In the genomic region with DNA sequence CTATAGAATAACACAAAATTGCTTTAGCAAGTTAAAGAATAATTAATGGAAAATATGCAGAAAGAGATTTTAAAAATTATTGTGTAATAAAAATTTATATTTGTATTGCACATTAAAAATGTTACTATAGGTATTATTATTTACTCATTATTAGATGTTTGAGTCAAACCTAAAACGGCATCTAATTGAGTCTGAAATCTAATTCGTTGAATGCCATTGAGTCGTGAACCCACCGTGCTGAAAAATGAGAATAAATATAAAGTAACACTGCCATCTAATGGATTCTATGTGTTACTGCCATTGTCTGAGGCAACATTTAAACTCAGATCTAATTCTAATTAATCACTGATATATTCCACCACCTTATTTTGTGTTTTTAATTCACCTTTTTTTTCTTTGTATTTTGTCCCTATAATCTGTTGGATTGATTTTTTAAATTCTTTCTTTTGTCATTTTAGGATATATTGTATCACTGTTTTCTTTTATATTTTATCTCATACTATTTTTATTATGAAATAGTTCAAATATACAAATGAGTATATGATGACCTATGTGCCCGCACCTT, we compare ENCODE assay signal across 7 cellular contexts.
DNase-seq lines count a peak whose midpoint lies in the region; ATAC-seq and TF ChIP-seq lines count a peak whose summit lies in the region.

No MANE protein-coding gene starts in this region.

- CTCF ChIA-PET in GM10248 (lab: Yijun Ruan, JAX) (interaction anchor here (0.6 to 6.3 kb wide), 5 partner anchors 8 to 438 kb away, joined by 3 to 18 read pairs (median 3); no protein-coding TSS in a partner anchor), HEK293T (lab: Yijun Ruan, JAX) (no interaction called here), activated B cell treated with CpG ODN at 0.5 μM for 24 hours (lab: Charles Lee) (interaction anchor here (1.3 kb wide), 1 partner anchor 436 kb away, joined by 4 read pairs; no protein-coding TSS in a partner anchor)

- no peak overlapping the region for H3K4me3 Mint-ChIP-seq in activated B cell treated with CpG ODN at 0.5 μM for 24 hours
- H3K4me3 Mint-ChIP-seq in stimulated activated naive B cell treated with anti-CD40 and anti-IgM and Interleukin-4, amounts not matched to agents 10 μg/mL and 1 μg/mL and 100 μg/mL, for 72 hours, result no peak overlapping the region

- DNase-seq in GM10248 (ENCODE audit: extremely low spot score) (peak; percentile 59), HEK293T (ENCODE audit: extremely low spot score) (peak; percentile 43), NCI-H2081 treated with DMSO at 0.1 percent for 48 hours (lab: John Stamatoyannopoulos, UW) (peak; percentile 25), activated B cell treated with CpG ODN at 0.5 μM for 24 hours (no peak), left ventricle myocardium inferior (no peak), substantia nigra (lab: John Stamatoyannopoulos, UW) (no peak)
- no peak for DNase-seq in stimulated activated naive B cell treated with anti-CD40 and anti-IgM and Interleukin-4, amounts not matched to agents 10 μg/mL and 1 μg/mL and 100 μg/mL, for 72 hours

- POLR2A ChIA-PET in GM10248 (lab: Yijun Ruan, JAX) (no interaction called here), HEK293T (lab: Yijun Ruan, JAX) (interaction anchor here (1.1 kb wide), 1 partner anchor 465 kb away, joined by 3 read pairs; the partner anchor contains the start of gene FAM133B), activated B cell treated with CpG ODN at 0.5 μM for 24 hours (lab: Charles Lee) (no interaction called here)

- peak; percentile 79 for ATAC-seq in activated B cell treated with CpG ODN at 0.5 μM for 24 hours (ENCODE audit: low read depth)
- peak; percentile 38 to 57 for ATAC-seq in stimulated activated naive B cell treated with anti-CD40 and anti-IgM and Interleukin-4, amounts not matched to agents 10 μg/mL and 1 μg/mL and 100 μg/mL, for 72 hours (replicated peaks)

- H3K4me1 ChIP-seq in left ventricle myocardium inferior, result peaks cover 6% of the 10 kb centered on the region

- H3K4me1 Mint-ChIP-seq in activated B cell treated with CpG ODN at 0.5 μM for 24 hours, result peaks cover 6% of the 10 kb centered on the region
- peaks cover 3 to 8% of the 10 kb centered on the region in 2 donors for H3K4me1 Mint-ChIP-seq in stimulated activated naive B cell treated with anti-CD40 and anti-IgM and Interleukin-4, amounts not matched to agents 10 μg/mL and 1 μg/mL and 100 μg/mL, for 72 hours

- intact Hi-C loops in activated B cell treated with CpG ODN at 0.5 μM for 24 hours (cut with micrococcal nuclease), result loop anchor here (1.0 to 10.0 kb wide), 9 partner anchors 173 to 1221 kb away; no protein-coding TSS in a partner anchor
- intact Hi-C loops in left ventricle myocardium inferior (cut with micrococcal nuclease), result loop anchor here (5.0 to 10.0 kb wide), 2 partner anchors 371 to 433 kb away; no protein-coding TSS in a partner anchor

- H3K9me3 Mint-ChIP-seq in activated B cell treated with CpG ODN at 0.5 μM for 24 hours, result no peaks in the 10 kb centered on the region
- H3K9me3 Mint-ChIP-seq in stimulated activated naive B cell treated with anti-CD40 and anti-IgM and Interleukin-4, amounts not matched to agents 10 μg/mL and 1 μg/mL and 100 μg/mL, for 72 hours, result no peaks in the 10 kb centered on the region

- no peak overlapping the region for H3K4me3 ChIP-seq in left ventricle myocardium inferior

- H3K27me3 ChIP-seq in left ventricle myocardium inferior (ENCODE audit: low read depth), result peaks cover 13% of the 10 kb centered on the region

- H3K36me3 Mint-ChIP-seq in activated B cell treated with CpG ODN at 0.5 μM for 24 hours (ENCODE audit: low read depth), result no peaks in the 10 kb centered on the region
- no peaks in the 10 kb centered on the region for H3K36me3 Mint-ChIP-seq in stimulated activated naive B cell treated with anti-CD40 and anti-IgM and Interleukin-4, amounts not matched to agents 10 μg/mL and 1 μg/mL and 100 μg/mL, for 72 hours

- H3K36me3 ChIP-seq in left ventricle myocardium inferior, result no peaks in the 10 kb centered on the region

- TF ChIP-seq CTCF in GM10248 (IDR thresholded peaks at IDR 0.05; ENCODE audit: control extremely low read depth, extremely low read depth, low read depth, missing control alignments), result peak; percentile 65
- TF ChIP-seq CTCF in activated B cell treated with CpG ODN at 0.5 μM for 24 hours (IDR thresholded peaks at IDR 0.05), result peak; percentile 74
- peak; percentile 90 for TF ChIP-seq CTCF in left ventricle myocardium inferior (IDR thresholded peaks at IDR 0.05; ENCODE audit: borderline replicate concordance)

- H3K27ac ChIP-seq in left ventricle myocardium inferior (replicated peaks) (no peak overlapping the region), substantia nigra (ENCODE audit: low read depth, low read length, poor library complexity, severe bottlenecking) (no peak overlapping the region)

- no peak overlapping the region for H3K27ac Mint-ChIP-seq in activated B cell treated with CpG ODN at 0.5 μM for 24 hours
- H3K27ac Mint-ChIP-seq in stimulated activated naive B cell treated with anti-CD40 and anti-IgM and Interleukin-4, amounts not matched to agents 10 μg/mL and 1 μg/mL and 100 μg/mL, for 72 hours, result no peak overlapping the region

- H3K27me3 Mint-ChIP-seq in activated B cell treated with CpG ODN at 0.5 μM for 24 hours, result no peaks in the 10 kb centered on the region
- no peaks in the 10 kb centered on the region for H3K27me3 Mint-ChIP-seq in stimulated activated naive B cell treated with anti-CD40 and anti-IgM and Interleukin-4, amounts not matched to agents 10 μg/mL and 1 μg/mL and 100 μg/mL, for 72 hours

- no peaks in the 10 kb centered on the region for H3K9me3 ChIP-seq in left ventricle myocardium inferior (replicated peaks)

TF ChIP-seq in HEK293T, 16 proteins besides CTCF, POLR2A, EP300 and RAD21:
- TF ChIP-seq, protein P1, sequence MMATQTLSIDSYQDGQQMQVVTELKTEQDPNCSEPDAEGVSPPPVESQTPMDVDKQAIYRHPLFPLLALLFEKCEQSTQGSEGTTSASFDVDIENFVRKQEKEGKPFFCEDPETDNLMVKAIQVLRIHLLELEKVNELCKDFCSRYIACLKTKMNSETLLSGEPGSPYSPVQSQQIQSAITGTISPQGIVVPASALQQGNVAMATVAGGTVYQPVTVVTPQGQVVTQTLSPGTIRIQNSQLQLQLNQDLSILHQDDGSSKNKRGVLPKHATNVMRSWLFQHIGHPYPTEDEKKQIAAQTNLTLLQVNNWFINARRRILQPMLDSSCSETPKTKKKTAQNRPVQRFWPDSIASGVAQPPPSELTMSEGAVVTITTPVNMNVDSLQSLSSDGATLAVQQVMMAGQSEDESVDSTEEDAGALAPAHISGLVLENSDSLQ (IDR thresholded peaks at IDR 0.05), result no peak
- TF ChIP-seq LEF1 (IDR thresholded peaks at IDR 0.05; ENCODE audit: borderline replicate concordance) (no peak), SP1 (IDR thresholded peaks at IDR 0.05) (no peak), CTBP1 (IDR thresholded peaks at IDR 0.05; ENCODE audit: borderline replicate concordance) (no peak), ELF4 (IDR thresholded peaks at IDR 0.05) (no peak), FOXM1 (IDR thresholded peaks at IDR 0.05; ENCODE audit: borderline replicate concordance) (no peak), TARDBP (IDR thresholded peaks at IDR 0.05) (no peak)

Comparison
In these comparisons a context has a peak if more than half of its experiments do, and no peak if none do; other contexts are left out.
1. DNase-seq: peak in GM10248 (single experiment), HEK293T (single experiment) and NCI-H2081 treated with DMSO at 0.1 percent for 48 hours (single experiment); none in activated B cell treated with CpG ODN at 0.5 μM for 24 hours (single experiment), left ventricle myocardium inferior (single experiment), stimulated activated naive B cell treated with anti-CD40 and anti-IgM and Interleukin-4, amounts not matched to agents 10 μg/mL and 1 μg/mL and 100 μg/mL, for 72 hours (single experiment) and substantia nigra (0 of 49).
2. Peak in every context shown above with its lines, with median percentiles within 50 percentile points of each other: CTCF ChIP-seq.